8 cellular contexts compared by ENCODE assay signal in genomic region chr9:129177791-129178578, GRCh38. TPM values are rescaled to one million over a fixed set of nuclear protein-coding genes. Genes with fewer than 3 reads are reported as not detected.
A peak's percentile ranks its signal among the peaks of the same experiment; 100 is the strongest.
DNase-seq lines count a peak whose midpoint lies in the region; ATAC-seq and TF ChIP-seq lines count a peak whose summit lies in the region.

TSS of gene IER5L (minus strand) at chr9:129178261. CDS start at chr9:129178052, 209 bp downstream.

- H3K4me3 ChIP-seq in HAP-1 (peak within 1 kb of the TSS; percentile 63), MG63 (peak within 1 kb of the TSS; percentile 79), neuron (ENCODE audit: low read length) (peak within 1 kb of the TSS; percentile 94), stomach smooth muscle (ENCODE audit: low read length in 2 of 2) (peak within 1 kb of the TSS; percentile 87 to 95)

- no peak within 1 kb of the TSS for H3K27ac ChIP-seq in foreskin keratinocyte
- peak within 1 kb of the TSS; percentile 98 for H3K27ac ChIP-seq in stomach smooth muscle (ENCODE audit: low read length)

- H3K36me3 ChIP-seq in HAP-1 (replicated peaks): no peaks in the 10 kb centered on the region
- no peaks in the 10 kb centered on the region for H3K36me3 ChIP-seq in MG63
- no peaks in the 10 kb centered on the region for H3K36me3 ChIP-seq in neuron (ENCODE audit: insufficient read depth, low read length)
- H3K36me3 ChIP-seq in stomach smooth muscle (ENCODE audit: control insufficient read depth in 2 of 2, insufficient read depth in 2 of 2, low read length in 2 of 2): no peaks in the 10 kb centered on the region

- peak within 1 kb of the TSS; percentile 82 to 90 for H3K9ac ChIP-seq in stomach smooth muscle (ENCODE audit: low read length in 2 of 2)

- peaks cover 22% of the 10 kb centered on the region for H3K4me1 ChIP-seq in HAP-1
- peaks cover 12% of the 10 kb centered on the region for H3K4me1 ChIP-seq in foreskin keratinocyte
- H3K4me1 ChIP-seq in neuron (ENCODE audit: insufficient read depth, low read length): peaks cover 35% of the 10 kb centered on the region
- peaks cover 32% of the 10 kb centered on the region for H3K4me1 ChIP-seq in stomach smooth muscle (ENCODE audit: control insufficient read depth, insufficient read depth, low read length)

- H3K9me3 ChIP-seq in HAP-1: no peaks in the 10 kb centered on the region; the same call in 1 of the 2 replicates
- no peaks in the 10 kb centered on the region for H3K9me3 ChIP-seq in MG63
- no peaks in the 10 kb centered on the region for H3K9me3 ChIP-seq in neuron (ENCODE audit: low read length)
- H3K9me3 ChIP-seq in stomach smooth muscle (ENCODE audit: control insufficient read depth in 2 of 2, low read length in 2 of 2): no peaks in the 10 kb centered on the region

- peak; percentile 96 for DNase-seq in G401 (ENCODE audit: low spot score)
- peak; percentile 93 to 96 for DNase-seq in HAP-1 (ENCODE audit: low spot score in 2 of 2)
- peak; percentile 92 for DNase-seq in MG63
- peak; percentile 66 for DNase-seq in SIG-M5 (lab: John Stamatoyannopoulos, UW)
- peak; percentile 89 for DNase-seq in activated gamma-delta T cell treated with anti-CD3 and anti-CD28 coated beads, Interleukin-2, amount 50 U/mL, for 16 hours (ENCODE audit: low read depth)
- peak; percentile 79 to 91 for DNase-seq in foreskin keratinocyte

- peak; percentile 83 for ATAC-seq in foreskin keratinocyte

- no peak for TF ChIP-seq CTCF in foreskin keratinocyte (conservative IDR thresholded peaks at IDR 0.05)

- in situ Hi-C loops in G401 (cut with HindIII; ENCODE audit: low sequenced_read_pairs): no loop called here
- in situ Hi-C loops in HAP-1 (cut with MboI; ENCODE audit: low sequenced_read_pairs): loop anchor here (10.0 kb wide), 1 partner anchor 437 kb away; no protein-coding TSS in a partner anchor

- H3K27me3 ChIP-seq in HAP-1 (ENCODE audit: low read depth): peaks cover 3% of the 10 kb centered on the region; the same call in 1 of the 2 replicates
- H3K27me3 ChIP-seq in MG63: no peaks in the 10 kb centered on the region
- no peaks in the 10 kb centered on the region for H3K27me3 ChIP-seq in foreskin keratinocyte
- H3K27me3 ChIP-seq in neuron (ENCODE audit: insufficient read depth, low read length): no peaks in the 10 kb centered on the region
- no peaks in the 10 kb centered on the region for H3K27me3 ChIP-seq in stomach smooth muscle (ENCODE audit: control insufficient read depth in 1 of 2, insufficient read depth in 2 of 2, low read length in 2 of 2)

- peak within 1 kb of the TSS; percentile 57 for H2AFZ ChIP-seq in neuron (ENCODE audit: low read depth, low read length)

RNA-seq across cellular contexts. Expression of gene IER5L, which starts in this region (rescaled TPM):
- total RNA-seq in G401 (2014; rRNA removed; shearing (Covaris generic)): 92.7 and 121 TPM in 2 replicates
- total RNA-seq in MG63 (2014; rRNA removed; shearing (Covaris generic); ENCODE audit: low replicate concordance): 15.7 and 21.7 TPM in 2 replicates
- 10.7 and 11.6 TPM in 2 replicates for total RNA-seq in foreskin keratinocyte
- 12.8 and 13.8 TPM in 2 replicates for polyA plus RNA-seq in foreskin keratinocyte
